8 cellular contexts compared by ENCODE assay signal in the genomic region with DNA sequence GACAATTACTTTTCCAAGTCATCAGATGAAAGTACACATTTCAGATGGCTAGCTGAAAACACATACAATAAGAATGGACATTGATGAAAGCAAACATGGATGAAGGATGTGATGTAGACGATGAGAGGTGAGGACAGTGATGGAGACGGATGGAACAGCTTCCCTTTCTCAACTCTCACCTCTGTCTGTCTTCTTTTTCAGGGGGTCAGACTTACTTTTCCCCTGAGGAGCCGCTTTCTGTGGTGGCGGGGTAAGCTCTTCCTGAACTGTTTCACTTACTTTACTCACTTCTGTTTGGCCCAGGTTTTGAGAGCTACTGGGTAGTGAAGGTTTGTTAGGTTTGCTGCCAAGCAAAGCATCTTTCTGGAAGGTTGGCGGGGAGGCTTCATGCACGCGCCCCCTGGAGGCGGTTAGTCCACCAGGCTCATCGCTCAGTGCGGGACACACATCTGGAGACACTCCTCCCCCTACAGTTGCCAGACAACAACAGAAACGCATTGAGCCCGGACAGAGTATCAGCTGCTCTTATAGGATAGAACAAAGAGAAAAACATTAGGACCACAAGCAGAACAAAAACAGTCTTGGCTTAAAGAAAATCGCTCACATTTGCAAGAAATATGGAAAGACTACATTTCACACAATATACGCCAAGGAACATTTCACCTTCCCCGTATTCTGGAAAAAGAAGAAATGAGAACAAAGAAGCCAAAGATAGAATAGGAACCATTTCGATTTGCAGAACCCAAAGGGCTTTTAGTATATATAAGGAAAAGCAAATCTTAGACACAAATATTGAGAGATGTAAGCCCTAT.
A peak's percentile ranks its signal among the peaks of the same experiment; 100 is the strongest.
DNase-seq lines count a peak whose midpoint lies in the region; ATAC-seq and TF ChIP-seq lines count a peak whose summit lies in the region.

No MANE protein-coding gene starts in this region.

- no peaks in the 10 kb centered on the region for H3K27me3 Mint-ChIP-seq in activated CD4-positive, alpha-beta T cell treated with anti-CD3 and anti-CD28 coated beads, Interleukin-2, amount 10 ng/mL, durations not matched to agents 7 days and 5 days

- no peak overlapping the region for H3K27ac Mint-ChIP-seq in activated CD4-positive, alpha-beta T cell treated with anti-CD3 and anti-CD28 coated beads, Interleukin-2, amount 10 ng/mL, durations not matched to agents 7 days and 5 days

- peak; percentile 57 for TF ChIP-seq CTCF in coronary artery (IDR thresholded peaks at IDR 0.05)
- TF ChIP-seq CTCF in liver (IDR thresholded peaks at IDR 0.05; ENCODE audit: low read depth, low read length, missing input control): peak; percentile 64

- POLR2A ChIA-PET in activated CD4-positive, alpha-beta T cell treated with anti-CD3 and anti-CD28 coated beads, Interleukin-2, amount 10 ng/mL, durations not matched to agents 7 days and 5 days (lab: Charles Lee): no interaction called here

- CTCF ChIA-PET in activated CD4-positive, alpha-beta T cell treated with anti-CD3 and anti-CD28 coated beads, Interleukin-2, amount 10 ng/mL, durations not matched to agents 7 days and 5 days (lab: Charles Lee): interaction anchor here (0.6 to 3.2 kb wide), 24 partner anchors 9 to 349 kb away, joined by 3 to 25 read pairs (median 3); no protein-coding TSS in a partner anchor

- WGBS in liver: 42% methylated on average over 16 of the region's 16 CpGs

- no peak overlapping the region for H3K4me3 Mint-ChIP-seq in activated CD4-positive, alpha-beta T cell treated with anti-CD3 and anti-CD28 coated beads, Interleukin-2, amount 10 ng/mL, durations not matched to agents 7 days and 5 days

- H3K27me3 ChIP-seq in liver (ENCODE audit: control insufficient read depth in 4 of 4, insufficient read depth in 4 of 4, low read length in 3 of 4): no peaks in the 10 kb centered on the region

- peaks cover 0 to 10% (median 3%) of the 10 kb centered on the region in 4 donors for H3K36me3 ChIP-seq in liver (ENCODE audit: control insufficient read depth in 4 of 4, insufficient read depth in 3 of 4, low read depth in 1 of 4, low read length in 3 of 4)

- H3K9ac ChIP-seq in liver (ENCODE audit: low read depth in 1 of 2, low read length in 2 of 2): no peak overlapping the region

- peaks cover 2% of the 10 kb centered on the region for H3K36me3 Mint-ChIP-seq in activated CD4-positive, alpha-beta T cell treated with anti-CD3 and anti-CD28 coated beads, Interleukin-2, amount 10 ng/mL, durations not matched to agents 7 days and 5 days (ENCODE audit: low read depth)

- H3K27ac ChIP-seq in coronary artery (no peak overlapping the region), liver (ENCODE audit: low read depth in 1 of 2, low read length in 2 of 2) (no peak overlapping the region)

- H3K4me3 ChIP-seq in coronary artery: no peak overlapping the region
- H3K4me3 ChIP-seq in liver (ENCODE audit: low read depth in 1 of 3, low read length in 3 of 3): no peak overlapping the region

- TF ChIP-seq RAD21 in liver (IDR thresholded peaks at IDR 0.05): peak; percentile 76 to 85

- H3K9me3 ChIP-seq in liver (ENCODE audit: control insufficient read depth in 4 of 4, low read length in 3 of 4): no peaks in the 10 kb centered on the region

- no peaks in the 10 kb centered on the region for H3K4me1 ChIP-seq in liver (ENCODE audit: control insufficient read depth in 4 of 4, insufficient read depth in 4 of 4, low read length in 3 of 4)

- peaks cover 6% of the 10 kb centered on the region for H3K9me3 Mint-ChIP-seq in activated CD4-positive, alpha-beta T cell treated with anti-CD3 and anti-CD28 coated beads, Interleukin-2, amount 10 ng/mL, durations not matched to agents 7 days and 5 days

- ATAC-seq in GM18519 (IDR thresholded peaks at IDR 0.05; ENCODE audit: low FRiP score, unreplicated experiment) (peak; percentile 83), HG03060 (IDR thresholded peaks at IDR 0.05; ENCODE audit: low read depth, unreplicated experiment) (peak; percentile 87)

- in situ Hi-C loops in ACHN (cut with HindIII; ENCODE audit: low pct_ligation_motif_present, low pct_unique_long_range_greater_than_20kb, low sequenced_read_pairs): no loop called here

- H3K4me1 Mint-ChIP-seq in activated CD4-positive, alpha-beta T cell treated with anti-CD3 and anti-CD28 coated beads, Interleukin-2, amount 10 ng/mL, durations not matched to agents 7 days and 5 days: peaks cover 9% of the 10 kb centered on the region

- DNase-seq in ACHN: peak; percentile 65
- peak; percentile 27 for DNase-seq in NCI-H526 treated with DMSO at 0.1 percent for 48 hours (lab: John Stamatoyannopoulos, UW)
- DNase-seq in activated CD4-positive, alpha-beta T cell treated with anti-CD3 and anti-CD28 coated beads, Interleukin-2, amount 10 ng/mL, durations not matched to agents 7 days and 5 days: peak; percentile 87
- DNase-seq in coronary artery (ENCODE audit: low spot score): peak; percentile 79
- peak; percentile 50 to 69 (median 57) for DNase-seq in stimulated activated CD4-positive, alpha-beta T cell treated with anti-CD3 and anti-CD28 coated beads, TNF-alpha, amount 100 ng/mL, for 1 hour (ENCODE audit: low read depth in 3 of 3, low spot score in 1 of 3)

TF ChIP-seq in liver, 16 proteins besides CTCF, POLR2A, EP300 and RAD21:
- TF ChIP-seq JUND (IDR thresholded peaks at IDR 0.05) (no peak), FOXA2 (IDR thresholded peaks at IDR 0.05) (no peak), YY1 (IDR thresholded peaks at IDR 0.05) (no peak), HNF4G (IDR thresholded peaks at IDR 0.05) (no peak), SP1 (IDR thresholded peaks at IDR 0.05) (no peak), NR2F2 (IDR thresholded peaks at IDR 0.05) (no peak), HNF4A (conservative IDR thresholded peaks at IDR 0.05) (no peak), GABPA (IDR thresholded peaks at IDR 0.05 in 1 of 2, conservative IDR thresholded peaks at IDR 0.05 in 1 of 2) (no peak), RXRA (IDR thresholded peaks at IDR 0.05) (no peak), TAF1 (conservative IDR thresholded peaks at IDR 0.05) (no peak), EGR1 (IDR thresholded peaks at IDR 0.05; ENCODE audit: low read depth in 2 of 2) (no peak), FOXA1 (IDR thresholded peaks at IDR 0.05) (no peak)
- TF ChIP-seq, protein P1, sequence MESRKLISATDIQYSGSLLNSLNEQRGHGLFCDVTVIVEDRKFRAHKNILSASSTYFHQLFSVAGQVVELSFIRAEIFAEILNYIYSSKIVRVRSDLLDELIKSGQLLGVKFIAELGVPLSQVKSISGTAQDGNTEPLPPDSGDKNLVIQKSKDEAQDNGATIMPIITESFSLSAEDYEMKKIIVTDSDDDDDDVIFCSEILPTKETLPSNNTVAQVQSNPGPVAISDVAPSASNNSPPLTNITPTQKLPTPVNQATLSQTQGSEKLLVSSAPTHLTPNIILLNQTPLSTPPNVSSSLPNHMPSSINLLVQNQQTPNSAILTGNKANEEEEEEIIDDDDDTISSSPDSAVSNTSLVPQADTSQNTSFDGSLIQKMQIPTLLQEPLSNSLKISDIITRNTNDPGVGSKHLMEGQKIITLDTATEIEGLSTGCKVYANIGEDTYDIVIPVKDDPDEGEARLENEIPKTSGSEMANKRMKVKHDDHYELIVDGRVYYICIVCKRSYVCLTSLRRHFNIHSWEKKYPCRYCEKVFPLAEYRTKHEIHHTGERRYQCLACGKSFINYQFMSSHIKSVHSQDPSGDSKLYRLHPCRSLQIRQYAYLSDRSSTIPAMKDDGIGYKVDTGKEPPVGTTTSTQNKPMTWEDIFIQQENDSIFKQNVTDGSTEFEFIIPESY (IDR thresholded peaks at IDR 0.05): no peak
- TF ChIP-seq, protein P2, sequence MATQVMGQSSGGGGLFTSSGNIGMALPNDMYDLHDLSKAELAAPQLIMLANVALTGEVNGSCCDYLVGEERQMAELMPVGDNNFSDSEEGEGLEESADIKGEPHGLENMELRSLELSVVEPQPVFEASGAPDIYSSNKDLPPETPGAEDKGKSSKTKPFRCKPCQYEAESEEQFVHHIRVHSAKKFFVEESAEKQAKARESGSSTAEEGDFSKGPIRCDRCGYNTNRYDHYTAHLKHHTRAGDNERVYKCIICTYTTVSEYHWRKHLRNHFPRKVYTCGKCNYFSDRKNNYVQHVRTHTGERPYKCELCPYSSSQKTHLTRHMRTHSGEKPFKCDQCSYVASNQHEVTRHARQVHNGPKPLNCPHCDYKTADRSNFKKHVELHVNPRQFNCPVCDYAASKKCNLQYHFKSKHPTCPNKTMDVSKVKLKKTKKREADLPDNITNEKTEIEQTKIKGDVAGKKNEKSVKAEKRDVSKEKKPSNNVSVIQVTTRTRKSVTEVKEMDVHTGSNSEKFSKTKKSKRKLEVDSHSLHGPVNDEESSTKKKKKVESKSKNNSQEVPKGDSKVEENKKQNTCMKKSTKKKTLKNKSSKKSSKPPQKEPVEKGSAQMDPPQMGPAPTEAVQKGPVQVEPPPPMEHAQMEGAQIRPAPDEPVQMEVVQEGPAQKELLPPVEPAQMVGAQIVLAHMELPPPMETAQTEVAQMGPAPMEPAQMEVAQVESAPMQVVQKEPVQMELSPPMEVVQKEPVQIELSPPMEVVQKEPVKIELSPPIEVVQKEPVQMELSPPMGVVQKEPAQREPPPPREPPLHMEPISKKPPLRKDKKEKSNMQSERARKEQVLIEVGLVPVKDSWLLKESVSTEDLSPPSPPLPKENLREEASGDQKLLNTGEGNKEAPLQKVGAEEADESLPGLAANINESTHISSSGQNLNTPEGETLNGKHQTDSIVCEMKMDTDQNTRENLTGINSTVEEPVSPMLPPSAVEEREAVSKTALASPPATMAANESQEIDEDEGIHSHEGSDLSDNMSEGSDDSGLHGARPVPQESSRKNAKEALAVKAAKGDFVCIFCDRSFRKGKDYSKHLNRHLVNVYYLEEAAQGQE (IDR thresholded peaks at IDR 0.05): no peak
- TF ChIP-seq, protein P3, sequence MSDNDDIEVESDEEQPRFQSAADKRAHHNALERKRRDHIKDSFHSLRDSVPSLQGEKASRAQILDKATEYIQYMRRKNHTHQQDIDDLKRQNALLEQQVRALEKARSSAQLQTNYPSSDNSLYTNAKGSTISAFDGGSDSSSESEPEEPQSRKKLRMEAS (IDR thresholded peaks at IDR 0.05): no peak
- TF ChIP-seq, protein P4, sequence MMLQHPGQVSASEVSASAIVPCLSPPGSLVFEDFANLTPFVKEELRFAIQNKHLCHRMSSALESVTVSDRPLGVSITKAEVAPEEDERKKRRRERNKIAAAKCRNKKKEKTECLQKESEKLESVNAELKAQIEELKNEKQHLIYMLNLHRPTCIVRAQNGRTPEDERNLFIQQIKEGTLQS (IDR thresholded peaks at IDR 0.05): no peak

Comparison
In these comparisons a context has a peak if more than half of its experiments do, and no peak if none do; other contexts are left out.
1. DNase-seq: peak in every context shown above with its lines; median percentile 87 in activated CD4-positive, alpha-beta T cell treated with anti-CD3 and anti-CD28 coated beads, Interleukin-2, amount 10 ng/mL, durations not matched to agents 7 days and 5 days; 79 in coronary artery; 65 in ACHN; 57 in stimulated activated CD4-positive, alpha-beta T cell treated with anti-CD3 and anti-CD28 coated beads, TNF-alpha, amount 100 ng/mL, for 1 hour; 27 in NCI-H526 treated with DMSO at 0.1 percent for 48 hours.